In the genomic region with DNA sequence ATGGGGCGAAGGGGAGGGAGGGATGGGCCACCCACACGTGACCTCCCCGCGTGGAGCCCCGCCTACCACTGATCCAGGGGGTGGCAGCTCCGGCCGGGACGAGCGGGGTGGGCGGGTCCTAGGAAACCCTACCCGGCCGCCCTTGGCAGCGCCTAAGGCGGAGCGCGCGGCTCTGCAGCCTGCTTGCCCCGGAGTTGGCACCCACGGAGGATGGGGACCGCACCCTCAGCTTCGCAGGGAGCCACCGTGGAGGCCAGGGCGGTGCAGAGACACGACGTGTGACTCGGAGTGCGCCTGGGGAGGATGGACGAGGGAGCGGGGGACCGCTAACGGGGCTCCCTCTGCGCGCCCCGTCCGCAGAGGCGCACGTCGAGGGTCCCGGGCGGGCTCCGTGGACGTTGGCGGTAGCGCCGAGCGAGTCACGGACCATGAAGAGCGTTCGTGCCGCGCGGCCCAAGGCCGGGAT, we compare ENCODE assay signal across 8 cellular contexts. TPM values are rescaled to one million over a fixed set of nuclear protein-coding genes. Genes with fewer than 3 reads are reported as not detected.
A peak's percentile ranks its signal among the peaks of the same experiment; 100 is the strongest.
DNase-seq lines count a peak whose midpoint lies in the region; ATAC-seq and TF ChIP-seq lines count a peak whose summit lies in the region.

A gene with protein sequence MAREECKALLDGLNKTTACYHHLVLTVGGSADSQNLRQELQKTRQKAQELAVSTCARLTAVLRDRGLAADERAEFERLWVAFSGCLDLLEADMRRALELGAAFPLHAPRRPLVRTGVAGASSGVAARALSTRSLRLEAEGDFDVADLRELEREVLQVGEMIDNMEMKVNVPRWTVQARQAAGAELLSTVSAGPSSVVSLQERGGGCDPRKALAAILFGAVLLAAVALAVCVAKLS (plus strand): TSS at position 129 of the 466 bp plus-strand sequence. CDS start 416 bp downstream, outside the sequence.

- no peaks in the 10 kb centered on the region for H3K9me3 Mint-ChIP-seq in T-helper 2 cell treated with Interferon-gamma antibody and Interleukin-4, amounts not matched to agents 5 μg/mL and 100 μg/mL, for 36 hours

- peaks cover 7% of the 10 kb centered on the region for H3K36me3 Mint-ChIP-seq in T-helper 2 cell treated with Interferon-gamma antibody and Interleukin-4, amounts not matched to agents 5 μg/mL and 100 μg/mL, for 36 hours (ENCODE audit: low read depth)

- H3K4me3 ChIP-seq in AG04450 (ENCODE audit: low read depth, low read length), result peak within 1 kb of the TSS; percentile 89
- H3K4me3 ChIP-seq in astrocyte of the spinal cord (ENCODE audit: low read depth, low read length), result peak within 1 kb of the TSS; percentile 75
- peak within 1 kb of the TSS; percentile 97 for H3K4me3 ChIP-seq in rectal smooth muscle tissue (ENCODE audit: low read length)

- peaks cover 24% of the 10 kb centered on the region for H3K4me1 Mint-ChIP-seq in T-helper 2 cell treated with Interferon-gamma antibody and Interleukin-4, amounts not matched to agents 5 μg/mL and 100 μg/mL, for 36 hours (ENCODE audit: low read depth)

- H3K27me3 ChIP-seq in AG04450 (ENCODE audit: control insufficient read depth, insufficient read depth, low read length), result peaks cover 23% of the 10 kb centered on the region
- peaks cover 5% of the 10 kb centered on the region for H3K27me3 ChIP-seq in rectal smooth muscle tissue (ENCODE audit: control insufficient read depth, insufficient read depth, low read length)

- H3K27ac ChIP-seq in AG04450 (ENCODE audit: low read depth, low read length) (peak within 1 kb of the TSS; percentile 39), rectal smooth muscle tissue (ENCODE audit: low read depth, low read length) (peak within 1 kb of the TSS; percentile 79)

- H3K4me3 Mint-ChIP-seq in T-helper 2 cell treated with Interferon-gamma antibody and Interleukin-4, amounts not matched to agents 5 μg/mL and 100 μg/mL, for 36 hours, result peak within 1 kb of the TSS; percentile 83

- peaks cover 7% of the 10 kb centered on the region for H3K4me1 ChIP-seq in rectal smooth muscle tissue (ENCODE audit: control insufficient read depth, insufficient read depth, low read length)

- H3K27ac Mint-ChIP-seq in T-helper 2 cell treated with Interferon-gamma antibody and Interleukin-4, amounts not matched to agents 5 μg/mL and 100 μg/mL, for 36 hours, result peak within 1 kb of the TSS; percentile 71

- H3K9ac ChIP-seq in rectal smooth muscle tissue (ENCODE audit: low read length), result peak within 1 kb of the TSS; percentile 70

- in situ Hi-C loops in astrocyte of the spinal cord (cut with HindIII; ENCODE audit: low sequenced_read_pairs), result no loop called here

- TF ChIP-seq CTCF in AG04450 (IDR thresholded peaks at IDR 0.05; ENCODE audit: low read depth, low read length), result no peak
- TF ChIP-seq CTCF in astrocyte of the spinal cord (IDR thresholded peaks at IDR 0.05; ENCODE audit: low read depth, low read length), result no peak

- peaks cover 22% of the 10 kb centered on the region for H3K27me3 Mint-ChIP-seq in T-helper 2 cell treated with Interferon-gamma antibody and Interleukin-4, amounts not matched to agents 5 μg/mL and 100 μg/mL, for 36 hours (ENCODE audit: low read depth)

- no peaks in the 10 kb centered on the region; the same call in 1 of the 2 replicates for H3K9me3 ChIP-seq in AG04450 (ENCODE audit: control insufficient read depth, insufficient read depth, low read length)

- ATAC-seq in GM19324 (IDR thresholded peaks at IDR 0.05; ENCODE audit: low FRiP score, unreplicated experiment) (peak; percentile 35), HG02870 (IDR thresholded peaks at IDR 0.05; ENCODE audit: unreplicated experiment) (no peak)

- POLR2A ChIA-PET in AG04450 (lab: Yijun Ruan, JAX), result interaction anchor here (0.7 to 2.0 kb wide), 4 partner anchors 16 to 1649 kb away, joined by 3 to 7 read pairs (median 4); a partner anchor contains a TSS

- CTCF ChIA-PET in AG04450 (lab: Charles Lee), result no interaction called here

- DNase-seq in AG04450 (ENCODE audit: low read depth, low spot score) (peak; percentile 26), MV-4-11 (lab: John Stamatoyannopoulos, UW) (peak; percentile 82), astrocyte of the spinal cord (ENCODE audit: low read depth, low spot score) (peak; percentile 59), hypothalamus (lab: John Stamatoyannopoulos, UW) (peak in 41 of 51 donors; percentile 35 to 82 (median 68))
- peak; percentile 58 for DNase-seq in T-helper 2 cell treated with Interferon-gamma antibody and Interleukin-4, amounts not matched to agents 5 μg/mL and 100 μg/mL, for 36 hours (ENCODE audit: low spot score)

- H3K36me3 ChIP-seq in rectal smooth muscle tissue (ENCODE audit: control insufficient read depth, insufficient read depth, low read length), result no peaks in the 10 kb centered on the region

RNA-seq across cellular contexts. Expression of the gene that starts here (rescaled TPM):
- polyA plus RNA-seq in AG04450 (2011; rRNA removed), result 0.07 and 0.09 TPM in 2 replicates
- polyA minus RNA-seq in AG04450 (2011; rRNA and poly(A)+ RNA removed), result 0.18 TPM in 1 of 2 replicates, not detected in the other

Comparison
In these comparisons a context has a peak if more than half of its experiments do, and no peak if none do; other contexts are left out.
1. Peak in DNase-seq, H3K4me3 ChIP-seq and H3K27ac ChIP-seq in AG04450; RNA of the gene not detected or under 1 TPM.
2. DNase-seq: peak in every context shown above with its lines; median percentile 82 in MV-4-11; 68 in hypothalamus; 59 in astrocyte of the spinal cord; 58 in T-helper 2 cell treated with Interferon-gamma antibody and Interleukin-4, amounts not matched to agents 5 μg/mL and 100 μg/mL, for 36 hours; 26 in AG04450.